31 cellular contexts compared by ENCODE assay signal in the genomic region with DNA sequence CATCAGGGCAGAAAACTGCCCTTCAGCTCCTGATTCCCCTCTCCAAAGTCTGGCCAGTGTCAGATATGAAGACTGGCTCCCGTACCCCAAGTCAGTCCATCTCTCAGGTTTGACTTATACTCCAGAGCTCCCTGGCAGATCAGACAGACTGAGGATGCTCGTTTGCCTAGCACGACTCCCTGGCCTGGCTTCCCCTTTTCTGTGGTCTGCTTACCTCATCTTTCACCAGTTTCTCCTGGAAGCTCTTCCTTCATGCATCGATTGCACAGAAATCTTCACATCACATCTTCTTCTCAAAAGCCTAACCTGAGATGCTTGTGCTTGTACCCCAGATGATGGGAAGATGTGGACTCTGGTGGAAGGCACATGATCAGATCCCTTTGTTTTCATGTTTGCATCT.
"Had no signal": no experiment of that assay in that cellular context is flagged by ENCODE, and none has a peak within 500 bp of the region (broad histone marks: within the 10 kb centered on the region; RNA-seq: fewer than 3 reads in every experiment).

No MANE protein-coding gene starts in this region.

- DNase-seq: activated CD4-positive, alpha-beta memory T cell treated with anti-CD3 and anti-CD28 coated beads for 36 hours; activated CD4-positive, alpha-beta T cell treated with anti-CD3 and anti-CD28 coated beads, Interleukin-2, amount 10 ng/mL, durations not matched to agents 24 days and 14 days; activated CD8-positive, alpha-beta memory T cell treated with anti-CD3 and anti-CD28 coated beads, Interleukin-2, amount 50 U/mL, for 4 hours; activated effector memory CD4-positive, alpha-beta T cell treated with anti-CD3 and anti-CD28 coated beads, Interleukin-2, amount 50 U/mL, for 16 hours; activated naive CD4-positive, alpha-beta T cell treated with anti-CD3 and anti-CD28 coated beads for 36 hours; activated naive CD8-positive, alpha-beta T cell treated with anti-CD3 and anti-CD28 coated beads, Interleukin-2, amount 10 ng/mL, durations not matched to agents 7 days and 5 days; activated T-cell treated with anti-CD3 and anti-CD28 coated beads, Interleukin-2, amount 50 U/mL, for 1 hour; brain microvascular endothelial cell; dorsolateral prefrontal cortex; effector memory CD8-positive, alpha-beta T cell; heart left ventricle; hypothalamus; immature natural killer cell; kidney; left colon; mammary epithelial cell; nephron progenitor cell; ovary; stimulated activated CD4-positive, alpha-beta T cell treated with anti-CD3 and anti-CD28 coated beads, Interleukin-12 subunit alpha, Interleukin-12 subunit beta, amount 100 ng/mL, for 4 hours; stimulated activated CD4-positive, alpha-beta T cell treated with anti-CD3 and anti-CD28 coated beads, Interleukin-4, amount 100 ng/mL, for 1 hour; stimulated activated naive CD8-positive, alpha-beta T cell treated with anti-CD3 and anti-CD28 coated beads, Interleukin-15, Interleukin-2, amounts not matched to agents 100 U/mL and 50 U/mL, for 24 hours; testis; transverse colon; uterus had no signal

- H3K27ac ChIP-seq: brain microvascular endothelial cell, coronary artery, dorsolateral prefrontal cortex, gastroesophageal sphincter, heart left ventricle, ovary, skin epidermis, testis, transverse colon, uterus, VCaP had no signal

- H3K9me3 Mint-ChIP-seq: activated CD4-positive, alpha-beta memory T cell treated with anti-CD3 and anti-CD28 coated beads for 36 hours; activated CD4-positive, alpha-beta T cell treated with anti-CD3 and anti-CD28 coated beads, Interleukin-2, amount 10 ng/mL, durations not matched to agents 24 days and 14 days; activated naive CD4-positive, alpha-beta T cell treated with anti-CD3 and anti-CD28 coated beads for 36 hours; activated naive CD8-positive, alpha-beta T cell treated with anti-CD3 and anti-CD28 coated beads, Interleukin-2, amount 10 ng/mL, durations not matched to agents 7 days and 5 days; activated T-helper 1 cell treated with anti-CD3 and anti-CD28 coated beads, Interleukin-12 subunit alpha, Interleukin-12 subunit beta, Interleukin-2, Interleukin-4 antibody, amounts not matched to agents 30 ng/mL and 10 ng/mL and 1 ng/mL, durations not matched to agents 14 hours and 24 hours and 36 hours had no signal

- H3K36me3 ChIP-seq: brain microvascular endothelial cell, gastroesophageal sphincter, heart left ventricle, ovary, transverse colon, uterus had no signal

- H3K27me3 ChIP-seq: brain microvascular endothelial cell, gastroesophageal sphincter, ovary, testis, transverse colon, uterus had no signal

- H3K27me3 Mint-ChIP-seq: activated CD4-positive, alpha-beta memory T cell treated with anti-CD3 and anti-CD28 coated beads for 36 hours; activated CD4-positive, alpha-beta T cell treated with anti-CD3 and anti-CD28 coated beads, Interleukin-2, amount 10 ng/mL, durations not matched to agents 24 days and 14 days; effector memory CD8-positive, alpha-beta T cell; progenitor cell of endocrine pancreas had no signal

- H3K27ac Mint-ChIP-seq: activated CD4-positive, alpha-beta memory T cell treated with anti-CD3 and anti-CD28 coated beads for 36 hours; activated CD4-positive, alpha-beta T cell treated with anti-CD3 and anti-CD28 coated beads, Interleukin-2, amount 10 ng/mL, durations not matched to agents 24 days and 14 days; activated naive CD4-positive, alpha-beta T cell treated with anti-CD3 and anti-CD28 coated beads for 36 hours; activated naive CD8-positive, alpha-beta T cell treated with anti-CD3 and anti-CD28 coated beads, Interleukin-2, amount 10 ng/mL, durations not matched to agents 7 days and 5 days; activated T-helper 1 cell treated with anti-CD3 and anti-CD28 coated beads, Interleukin-12 subunit alpha, Interleukin-12 subunit beta, Interleukin-2, Interleukin-4 antibody, amounts not matched to agents 30 ng/mL and 10 ng/mL and 1 ng/mL, durations not matched to agents 14 hours and 24 hours and 36 hours; effector memory CD8-positive, alpha-beta T cell; immature natural killer cell; nephron progenitor cell; progenitor cell of endocrine pancreas had no signal

- ATAC-seq: effector memory CD8-positive, alpha-beta T cell; gastroesophageal sphincter; heart left ventricle; left colon; sciatic nerve; stimulated activated naive CD8-positive, alpha-beta T cell treated with anti-CD3 and anti-CD28 coated beads, Interleukin-15, Interleukin-2, amounts not matched to agents 100 U/mL and 50 U/mL, for 24 hours had no signal

- H3K4me3 ChIP-seq: coronary artery, dorsolateral prefrontal cortex, gastroesophageal sphincter, heart left ventricle, ovary, skin epidermis, testis, transverse colon, uterus had no signal

- H3K4me1 ChIP-seq: gastroesophageal sphincter, heart left ventricle, testis, transverse colon, uterus had no signal

- H3K4me3 Mint-ChIP-seq: activated CD4-positive, alpha-beta memory T cell treated with anti-CD3 and anti-CD28 coated beads for 36 hours; activated CD4-positive, alpha-beta T cell treated with anti-CD3 and anti-CD28 coated beads, Interleukin-2, amount 10 ng/mL, durations not matched to agents 24 days and 14 days; activated naive CD4-positive, alpha-beta T cell treated with anti-CD3 and anti-CD28 coated beads for 36 hours; activated naive CD8-positive, alpha-beta T cell treated with anti-CD3 and anti-CD28 coated beads, Interleukin-2, amount 10 ng/mL, durations not matched to agents 7 days and 5 days; activated T-helper 1 cell treated with anti-CD3 and anti-CD28 coated beads, Interleukin-12 subunit alpha, Interleukin-12 subunit beta, Interleukin-2, Interleukin-4 antibody, amounts not matched to agents 30 ng/mL and 10 ng/mL and 1 ng/mL, durations not matched to agents 14 hours and 24 hours and 36 hours; effector memory CD8-positive, alpha-beta T cell; immature natural killer cell; nephron progenitor cell had no signal

- H3K4me1 Mint-ChIP-seq: activated CD4-positive, alpha-beta T cell treated with anti-CD3 and anti-CD28 coated beads, Interleukin-2, amount 10 ng/mL, durations not matched to agents 24 days and 14 days; activated naive CD8-positive, alpha-beta T cell treated with anti-CD3 and anti-CD28 coated beads, Interleukin-2, amount 10 ng/mL, durations not matched to agents 7 days and 5 days; immature natural killer cell had no signal

- H3K36me3 Mint-ChIP-seq: activated CD4-positive, alpha-beta memory T cell treated with anti-CD3 and anti-CD28 coated beads for 36 hours; activated naive CD8-positive, alpha-beta T cell treated with anti-CD3 and anti-CD28 coated beads, Interleukin-2, amount 10 ng/mL, durations not matched to agents 7 days and 5 days; immature natural killer cell had no signal

- H3K9me3 ChIP-seq: gastroesophageal sphincter, heart left ventricle, ovary, testis, transverse colon, uterus had no signal
